Comparison of ENCODE assay signal across 12 cellular contexts in the genomic region with DNA sequence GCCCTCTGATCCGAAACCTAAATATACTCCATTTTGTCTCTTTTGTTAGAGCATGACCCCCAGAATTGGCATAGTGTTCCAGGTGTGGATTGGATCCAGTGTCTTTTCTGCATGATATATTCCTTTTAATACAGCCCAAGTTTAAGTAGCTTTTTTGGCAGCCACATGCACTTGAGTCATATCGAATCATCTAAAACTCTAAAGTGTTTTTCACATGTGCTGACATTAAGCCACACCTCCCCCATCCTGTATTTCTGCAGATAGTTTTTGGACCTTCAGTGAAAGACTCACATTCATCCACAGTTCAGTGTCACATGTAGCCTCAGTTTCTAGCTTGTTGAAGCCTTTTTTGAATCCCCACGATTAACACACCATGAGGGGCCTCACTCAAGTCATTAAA. TPM values are rescaled to one million over a fixed set of nuclear protein-coding genes. Genes with fewer than 3 reads are reported as not detected.
DNase-seq lines count a peak whose midpoint lies in the region; ATAC-seq and TF ChIP-seq lines count a peak whose summit lies in the region.
"Had no signal": no experiment of that assay in that cellular context is flagged by ENCODE, and none has a peak within 500 bp of the region (broad histone marks: within the 10 kb centered on the region; RNA-seq: fewer than 3 reads in every experiment).

No MANE protein-coding gene starts in this region.

- H3K27me3 Mint-ChIP-seq in activated T-cell treated with anti-CD3 and anti-CD28 coated beads, Interleukin-2, amount 50 U/mL, for 4 hours (ENCODE audit: low read depth): no peaks in the 10 kb centered on the region
- no peaks in the 10 kb centered on the region for H3K27me3 Mint-ChIP-seq in endodermal cell (ENCODE audit: insufficient read depth)

- no peak overlapping the region for H3K56ac ChIP-seq in mesendoderm (ENCODE audit: low read length)

- no peaks in the 10 kb centered on the region for H3K27me3 ChIP-seq in endodermal cell (ENCODE audit: control insufficient read depth, insufficient read depth, low read length, poor library complexity, severe bottlenecking)
- H3K27me3 ChIP-seq in mesendoderm (ENCODE audit: insufficient read depth, low read length, poor library complexity): no peaks in the 10 kb centered on the region
- H3K27me3 ChIP-seq: BLaER1 had no signal

- no peak overlapping the region for H3K23ac ChIP-seq in mesendoderm (ENCODE audit: low read length)

- no peak overlapping the region for H4K5ac ChIP-seq in mesendoderm (ENCODE audit: low read length)

- ATAC-seq in activated T-cell treated with anti-CD3 and anti-CD28 coated beads, Interleukin-2, amount 50 U/mL, for 4 hours: peak; percentile 42 to 62
- no peak for ATAC-seq in GM19467 (IDR thresholded peaks at IDR 0.05; ENCODE audit: unreplicated experiment)
- ATAC-seq: left colon, psoas muscle had no signal

- H3K4me2 ChIP-seq in mesendoderm (ENCODE audit: low read length): no peak overlapping the region
- H3K4me2 ChIP-seq: BLaER1 had no signal

- H3K4me1 Mint-ChIP-seq in activated T-cell treated with anti-CD3 and anti-CD28 coated beads, Interleukin-2, amount 50 U/mL, for 4 hours (ENCODE audit: low read depth): peaks cover 43% of the 10 kb centered on the region
- peaks cover 14% of the 10 kb centered on the region for H3K4me1 Mint-ChIP-seq in endodermal cell

- no peak overlapping the region for H2BK15ac ChIP-seq in mesendoderm (replicated peaks; ENCODE audit: low read depth)

- no peak overlapping the region for H3K18ac ChIP-seq in mesendoderm (ENCODE audit: low read length)

- no peak overlapping the region for H3K27ac ChIP-seq in endodermal cell (ENCODE audit: low read depth, low read length)
- no peak overlapping the region for H3K27ac ChIP-seq in mesendoderm (ENCODE audit: low read depth, low read length)
- H3K27ac ChIP-seq: BLaER1, psoas muscle had no signal

- H2AK5ac ChIP-seq in mesendoderm (ENCODE audit: low read length): no peak overlapping the region

- peaks cover 24% of the 10 kb centered on the region for H3K36me3 Mint-ChIP-seq in activated T-cell treated with anti-CD3 and anti-CD28 coated beads, Interleukin-2, amount 50 U/mL, for 4 hours (ENCODE audit: insufficient read depth)
- peaks cover 20% of the 10 kb centered on the region for H3K36me3 Mint-ChIP-seq in endodermal cell (ENCODE audit: low read depth)

- peaks cover 3% of the 10 kb centered on the region for H3K4me1 ChIP-seq in endodermal cell (ENCODE audit: control insufficient read depth, insufficient read depth, low read length)
- peaks cover 5% of the 10 kb centered on the region for H3K4me1 ChIP-seq in mesendoderm (ENCODE audit: control insufficient read depth, low read depth, low read length)
- H3K4me1 ChIP-seq: psoas muscle had no signal

- H3K9me3 Mint-ChIP-seq in activated T-cell treated with anti-CD3 and anti-CD28 coated beads, Interleukin-2, amount 50 U/mL, for 4 hours: no peaks in the 10 kb centered on the region
- no peaks in the 10 kb centered on the region for H3K9me3 Mint-ChIP-seq in endodermal cell

- TF ChIP-seq CTCF in endodermal cell (conservative IDR thresholded peaks at IDR 0.05) (no peak), retinal pigment epithelial cell (conservative IDR thresholded peaks at IDR 0.05; ENCODE audit: low read depth, low read length) (no peak)

- H3K4me3 Mint-ChIP-seq in activated T-cell treated with anti-CD3 and anti-CD28 coated beads, Interleukin-2, amount 50 U/mL, for 4 hours: no peak overlapping the region
- H3K4me3 Mint-ChIP-seq in endodermal cell: no peak overlapping the region

- no peak overlapping the region for H3K4ac ChIP-seq in mesendoderm (ENCODE audit: low read depth, low read length)

- H2BK5ac ChIP-seq in mesendoderm (ENCODE audit: low read length): no peak overlapping the region

- no peak overlapping the region for H2BK120ac ChIP-seq in mesendoderm (ENCODE audit: low read depth, low read length)

- H4K8ac ChIP-seq in mesendoderm (ENCODE audit: low read depth, low read length): no peak overlapping the region

- WGBS in endodermal cell (ENCODE audit: insufficient coverage in 1 of 2, insufficient read length in 1 of 2), 2 experiments: 84 to 100% methylated on average over 2 to 3 of the region's 3 CpGs
- no CpG with 5 or more reads among the region's 3 CpGs for WGBS in mesendoderm (ENCODE audit: extremely low coverage, insufficient coverage, low lambda C conversion rate)

- H3K9me3 ChIP-seq in endodermal cell (ENCODE audit: control insufficient read depth, low read length): peaks cover 12% of the 10 kb centered on the region
- H3K9me3 ChIP-seq: psoas muscle had no signal

- no peak overlapping the region for H3K9ac ChIP-seq in endodermal cell (ENCODE audit: extremely low read depth, low read length, poor library complexity, severe bottlenecking)
- H3K9ac ChIP-seq in mesendoderm (ENCODE audit: low read length): no peak overlapping the region
- H3K9ac ChIP-seq: BLaER1 had no signal

- no peak overlapping the region for H3K4me3 ChIP-seq in endodermal cell (ENCODE audit: low read length)
- no peak overlapping the region for H3K4me3 ChIP-seq in retinal pigment epithelial cell (ENCODE audit: low read length)
- H3K4me3 ChIP-seq in mesendoderm (ENCODE audit: low read length): no peak overlapping the region
- H3K4me3 ChIP-seq: BLaER1, psoas muscle had no signal

- H3K27ac Mint-ChIP-seq in endodermal cell: peak overlapping the region; percentile 11

- H3K79me1 ChIP-seq in mesendoderm (ENCODE audit: low read length): no peaks in the 10 kb centered on the region

- DNase-seq in activated T-cell treated with anti-CD3 and anti-CD28 coated beads, Interleukin-2, amount 50 U/mL, for 4 hours: no peak
- no peak for DNase-seq in activated T-cell treated with anti-CD3 and anti-CD28 coated beads, Interleukin-2, amount 50 U/mL, for 48 hours
- DNase-seq in RPMI7951 (ENCODE audit: low read depth) (peak; percentile 54), endodermal cell (no peak), retinal pigment epithelial cell (ENCODE audit: low read depth) (peak; percentile 56), mesendoderm (no peak), NCI-H2227 (lab: John Stamatoyannopoulos, UW; ENCODE audit: unreplicated experiment) (no peak)
- DNase-seq: left colon, NCI-H510A treated with DMSO at 0.1 percent for 48 hours, psoas muscle had no signal

- no peaks in the 10 kb centered on the region for H3K79me2 ChIP-seq in mesendoderm (ENCODE audit: control insufficient read depth, insufficient read depth, low read length)

- H3K36me3 ChIP-seq in endodermal cell (ENCODE audit: control insufficient read depth, insufficient read depth, low read length): no peaks in the 10 kb centered on the region
- no peaks in the 10 kb centered on the region for H3K36me3 ChIP-seq in mesendoderm (ENCODE audit: control insufficient read depth, insufficient read depth, low read length)

RNA-seq across cellular contexts. Expression of a gene that starts 30.6 kb away (rescaled TPM):
- 10 to 100 TPM; 22.2 to 26.7 (median 23.6) TPM for total RNA-seq in activated T-cell treated with anti-CD3 and anti-CD28 coated beads, Interleukin-2, amount 50 U/mL, for 4 hours
- 7.8 and 12.5 TPM in 2 replicates for total RNA-seq in RPMI7951 (2014; rRNA removed; shearing (Covaris generic))
- total RNA-seq in endodermal cell: 10 to 100 TPM; 15.2 to 26.1 TPM
- polyA plus RNA-seq in endodermal cell (2013, experiment 1 of 2): 14.4 TPM
- polyA plus RNA-seq in endodermal cell (2013, experiment 2 of 2): 14.7 TPM
- 6.3 TPM for polyA plus RNA-seq in mesendoderm (2013, experiment 1 of 2)
- 6.2 TPM for polyA plus RNA-seq in mesendoderm (2013, experiment 2 of 2)

RNA-seq across cellular contexts. Expression of a gene that starts 37.5 kb away (rescaled TPM):
- total RNA-seq in activated T-cell treated with anti-CD3 and anti-CD28 coated beads, Interleukin-2, amount 50 U/mL, for 4 hours: 1 to 10 TPM in 2 of 3 donors, under 1 TPM in 1; 0.79 to 2.5 (median 1.7) TPM
- 3.3 and 8.5 TPM in 2 replicates for total RNA-seq in RPMI7951 (2014; rRNA removed; shearing (Covaris generic))
- total RNA-seq in endodermal cell: 10 to 100 TPM in 1 of 2 donors, 1 to 10 TPM in 1; 6.6 to 12.1 TPM
- 6.7 TPM for polyA plus RNA-seq in endodermal cell (2013, experiment 1 of 2)
- 4.9 TPM for polyA plus RNA-seq in endodermal cell (2013, experiment 2 of 2)
- 3.1 TPM for polyA plus RNA-seq in mesendoderm (2013, experiment 1 of 2)
- polyA plus RNA-seq in mesendoderm (2013, experiment 2 of 2): 3.5 TPM

Comparison
In these comparisons a context has a peak if more than half of its experiments do, and no peak if none do; other contexts are left out.
1. DNase-seq: peak in RPMI7951 (single experiment) and retinal pigment epithelial cell (single experiment); none in activated T-cell treated with anti-CD3 and anti-CD28 coated beads, Interleukin-2, amount 50 U/mL, for 4 hours (single experiment), activated T-cell treated with anti-CD3 and anti-CD28 coated beads, Interleukin-2, amount 50 U/mL, for 48 hours (0 of 2), endodermal cell (single experiment), mesendoderm (single experiment) and NCI-H2227 (single experiment).